19 cellular contexts compared by ENCODE assay signal in genomic region chr16:9816644-9817043, GRCh38.
DNase-seq lines count a peak whose midpoint lies in the region; ATAC-seq, FAIRE-seq and TF ChIP-seq lines count a peak whose summit lies in the region.
"Had no signal": no experiment of that assay in that cellular context is flagged by ENCODE, and none has a peak within 500 bp of the region (broad histone marks: within the 10 kb centered on the region; RNA-seq: fewer than 3 reads in every experiment).

No MANE protein-coding gene starts in this region.

- peak overlapping the region; percentile 29; the same call in 1 of the 2 replicates for H3K4me3 ChIP-seq in HUES48 (ENCODE audit: low read depth, low read length)
- H3K4me3 ChIP-seq in H1 (ENCODE audit: extremely low read depth in 1 of 4, insufficient read depth in 2 of 4, low read depth in 3 of 4, low read length in 4 of 4), result peak overlapping the region in 1 of 4 experiments; percentile 21; a peak in 1 of 8 replicates
- H3K4me3 ChIP-seq in iPS-20b (ENCODE audit: low read length), result peak overlapping the region; percentile 49; the same call in 1 of the 2 replicates
- no peak overlapping the region for H3K4me3 ChIP-seq in HAP-1
- H3K4me3 ChIP-seq: A549, BLaER1, GM23248, K562 had no signal

- no peak overlapping the region for H4K8ac ChIP-seq in H1 (ENCODE audit: extremely low read depth, insufficient read depth, low read length)

- peaks cover 3% of the 10 kb centered on the region; the same call in 1 of the 2 replicates for H3K23me2 ChIP-seq in H1 (ENCODE audit: low read depth, low read length)

- H3K9ac ChIP-seq in HUES48 (ENCODE audit: low read depth, low read length), result no peak overlapping the region; the same call in 1 of the 2 replicates
- H3K9ac ChIP-seq in H1 (replicated peaks in 1 of 4; ENCODE audit: extremely low read depth in 1 of 4, low read depth in 3 of 4, low read length in 3 of 4), result no peak overlapping the region
- peak overlapping the region; percentile 54; the same call in 1 of the 2 replicates for H3K9ac ChIP-seq in iPS-20b (ENCODE audit: low read depth, low read length)
- H3K9ac ChIP-seq: BLaER1, GM23248 had no signal

- no peak overlapping the region for H2AFZ ChIP-seq in H1 (ENCODE audit: low read length)
- H2AFZ ChIP-seq: GM23248 had no signal

- ATAC-seq in HG03460 (IDR thresholded peaks at IDR 0.05; ENCODE audit: unreplicated experiment), result no peak
- ATAC-seq in HG02870 (IDR thresholded peaks at IDR 0.05; ENCODE audit: unreplicated experiment), result no peak
- ATAC-seq: A549, K562 had no signal

- CTCF ChIA-PET in H1 (lab: Charles Lee; ENCODE audit: partially characterized antibody), result interaction anchor here (0.6 to 1.8 kb wide), 6 partner anchors 12 to 604 kb away, joined by 3 to 5 read pairs (median 3); no protein-coding TSS in a partner anchor

- no peak overlapping the region for H3K56ac ChIP-seq in H1 (replicated peaks; ENCODE audit: insufficient read length, low read depth, low read length)

- H4K91ac ChIP-seq in H1 (replicated peaks; ENCODE audit: insufficient read length, low read length), result no peak overlapping the region

- H3K14ac ChIP-seq in H1 (ENCODE audit: insufficient read length), result no peak overlapping the region

- in situ Hi-C loops in HAP-1 (cut with MboI; ENCODE audit: low sequenced_read_pairs), result no loop called here

- H4K5ac ChIP-seq in H1 (ENCODE audit: insufficient read length, low read depth, low read length), result peak overlapping the region; percentile 51

- no peaks in the 10 kb centered on the region for H3K79me1 ChIP-seq in H1 (ENCODE audit: low read depth, low read length)

- POLR2A ChIA-PET in H1 (lab: Charles Lee; ENCODE audit: partially characterized antibody), result interaction anchor here (1.1 kb wide), 1 partner anchor 53 kb away, joined by 3 read pairs; no protein-coding TSS in a partner anchor

- no peak overlapping the region for H2BK12ac ChIP-seq in H1 (ENCODE audit: low read depth, low read length)

- no peak for TF ChIP-seq CTCF in H1 (IDR thresholded peaks at IDR 0.05; ENCODE audit: control extremely low read depth in 1 of 3, insufficient read depth in 1 of 3, low read depth in 1 of 3, low read length in 3 of 3)

- H3K18ac ChIP-seq in H1 (ENCODE audit: extremely low read depth, low read length), result 0 out of 2 replicates have a peak overlapping the region, but pooled peaks have one; percentile 27

- no peak for TF ChIP-seq POLR2A in H1 (IDR thresholded peaks at IDR 0.05; ENCODE audit: control extremely low read depth in 1 of 2, low read depth in 2 of 2, low read length in 2 of 2)

- H3K23ac ChIP-seq in H1 (ENCODE audit: insufficient read length), result no peak overlapping the region

- H3K27me3 ChIP-seq in HUES48 (ENCODE audit: control insufficient read depth, insufficient read depth, low read length) (no peaks in the 10 kb centered on the region), H1 (replicated peaks in 1 of 4; ENCODE audit: control insufficient read depth in 3 of 4, extremely low read depth in 1 of 4, insufficient read depth in 3 of 4, low read length in 3 of 4) (no peaks in the 10 kb centered on the region), iPS-20b (ENCODE audit: insufficient read depth, low read length) (no peaks in the 10 kb centered on the region), HAP-1 (ENCODE audit: low read depth) (no peaks in the 10 kb centered on the region)
- H3K27me3 ChIP-seq: BLaER1 had no signal

- no peak overlapping the region for H2AK5ac ChIP-seq in H1 (ENCODE audit: low read depth, low read length)

- no peaks in the 10 kb centered on the region for H3K9me3 ChIP-seq in HUES48 (ENCODE audit: control insufficient read depth, insufficient read depth, low read length)
- H3K9me3 ChIP-seq in H1 (ENCODE audit: insufficient read depth in 2 of 2, low read depth in 1 of 2, low read length in 1 of 2), result no peaks in the 10 kb centered on the region
- H3K9me3 ChIP-seq in iPS-20b (ENCODE audit: insufficient read depth, low read depth, low read length), result no peaks in the 10 kb centered on the region
- H3K9me3 ChIP-seq in HAP-1, result no peaks in the 10 kb centered on the region
- H3K9me3 ChIP-seq: A549, BLaER1 had no signal

- peak; percentile 68 for FAIRE-seq in H1 (lab: Jason Lieb, UNC)
- FAIRE-seq: A549, G401.6, GM12891, K562 had no signal

- H3K4me1 ChIP-seq in HUES48 (ENCODE audit: control insufficient read depth, insufficient read depth, low read length) (peaks cover 64% of the 10 kb centered on the region), H1 (replicated peaks in 1 of 4; ENCODE audit: control insufficient read depth in 3 of 4, insufficient read depth in 4 of 4, low read length in 3 of 4) (peaks cover 14 to 39% (median 22%) of the 10 kb centered on the region in 4 experiments), iPS-20b (ENCODE audit: insufficient read depth, low read length) (peaks cover 54% of the 10 kb centered on the region; the same call in 1 of the 2 replicates), HAP-1 (no peaks in the 10 kb centered on the region)
- H3K4me1 ChIP-seq: A549, BLaER1 had no signal

- H3K36me3 ChIP-seq in HUES48 (ENCODE audit: control insufficient read depth, insufficient read depth, low read length) (no peaks in the 10 kb centered on the region), H1 (ENCODE audit: control insufficient read depth in 2 of 4, insufficient read depth in 4 of 4, low read length in 3 of 4) (no peaks in the 10 kb centered on the region), iPS-20b (ENCODE audit: insufficient read depth, low read depth, low read length) (no peaks in the 10 kb centered on the region), HAP-1 (replicated peaks) (no peaks in the 10 kb centered on the region)
- H3K36me3 ChIP-seq: BLaER1 had no signal

- H4K20me1 ChIP-seq in H1 (replicated peaks in 1 of 2; ENCODE audit: control insufficient read depth in 1 of 2, insufficient read depth in 2 of 2, low read length in 2 of 2), result no peaks in the 10 kb centered on the region
- H4K20me1 ChIP-seq: BLaER1 had no signal

- H3K27ac ChIP-seq in HUES48 (ENCODE audit: low read depth, low read length) (peak overlapping the region; percentile 71), H1 (ENCODE audit: low read depth, low read length) (no peak overlapping the region), iPS-20b (ENCODE audit: low read length) (peak overlapping the region; percentile 41)
- H3K27ac ChIP-seq: 22Rv1, A549, BLaER1, GM23248 had no signal

- H2BK5ac ChIP-seq in H1 (ENCODE audit: low read depth, low read length), result peak overlapping the region; percentile 26; the same call in 1 of the 2 replicates

- peak overlapping the region; percentile 73; the same call in 1 of the 2 replicates for H2BK20ac ChIP-seq in H1 (ENCODE audit: low read length)

- H3K4me2 ChIP-seq in H1 (ENCODE audit: insufficient read depth in 1 of 2, low read depth in 2 of 2, low read length in 2 of 2), result peak overlapping the region; percentile 55 to 61
- H3K4me2 ChIP-seq: A549, BLaER1 had no signal

- TF ChIP-seq RAD21 in H1 (IDR thresholded peaks at IDR 0.05 in 1 of 2, conservative IDR thresholded peaks at IDR 0.05 in 1 of 2; ENCODE audit: low read depth in 2 of 2, low read length in 2 of 2), result no peak

- no peak overlapping the region for H2BK15ac ChIP-seq in H1 (ENCODE audit: low read length)

- H3K79me2 ChIP-seq in H1 (ENCODE audit: control insufficient read depth in 1 of 2, insufficient read depth in 2 of 2, low read length in 2 of 2), result no peaks in the 10 kb centered on the region

- H3K4ac ChIP-seq in H1 (replicated peaks; ENCODE audit: insufficient read length, low read depth, low read length), result no peak overlapping the region

- H2BK120ac ChIP-seq in H1 (replicated peaks; ENCODE audit: low read depth, low read length), result peak overlapping the region; percentile 67

- no peak for TF ChIP-seq EP300 in H1 (IDR thresholded peaks at IDR 0.05; ENCODE audit: borderline replicate concordance in 1 of 2, low read depth in 2 of 2, low read length in 2 of 2)

- DNase-seq in DMS79 (lab: John Stamatoyannopoulos, UW) (peak; percentile 19), H1 (ENCODE audit: low read depth in 1 of 2, low spot score in 2 of 2) (no peak), HAP-1 (ENCODE audit: low spot score in 2 of 2) (no peak), T-helper 1 cell (no peak)
- DNase-seq: AML-193; CD4-positive, alpha-beta memory T cell; GM23248; H7; IMR-90 had no signal

- WGBS in H1 (ENCODE audit: extremely low coverage in 1 of 2, insufficient coverage in 1 of 2, insufficient read length in 1 of 2, insufficient replicate concordance in 2 of 2, low coverage in 1 of 2, low lambda C conversion rate in 2 of 2, missing lambda C conversion rate in 1 of 2), 2 experiments, result 18% methylated on average over 2 of the region's 2 CpGs; no CpG with 5 or more reads in 1 of the 2 experiments

TF ChIP-seq in H1, 55 proteins besides CTCF, POLR2A, EP300 and RAD21 (continues in another document):
- no peak for TF ChIP-seq USF2 (IDR thresholded peaks at IDR 0.05; ENCODE audit: low read length)
- TF ChIP-seq NRF1 (IDR thresholded peaks at IDR 0.05; ENCODE audit: low read depth, low read length), result no peak
- TF ChIP-seq CEBPB (IDR thresholded peaks at IDR 0.05; ENCODE audit: low read depth, low read length), result no peak
- no peak for TF ChIP-seq KDM5A (IDR thresholded peaks at IDR 0.05; ENCODE audit: low read length)
- TF ChIP-seq JUND (IDR thresholded peaks at IDR 0.05; ENCODE audit: low read length), result no peak
- TF ChIP-seq BCL11A (IDR thresholded peaks at IDR 0.05; ENCODE audit: low read depth in 2 of 2, low read length in 2 of 2), result no peak
- TF ChIP-seq NANOG (IDR thresholded peaks at IDR 0.05; ENCODE audit: insufficient read depth, low read depth, low read length, poor library complexity, severe bottlenecking), result peak; percentile 38
- no peak for TF ChIP-seq ASH2L (IDR thresholded peaks at IDR 0.05; ENCODE audit: low read length)
